Comparison of ENCODE assay signal across 15 cellular contexts in the genomic region with DNA sequence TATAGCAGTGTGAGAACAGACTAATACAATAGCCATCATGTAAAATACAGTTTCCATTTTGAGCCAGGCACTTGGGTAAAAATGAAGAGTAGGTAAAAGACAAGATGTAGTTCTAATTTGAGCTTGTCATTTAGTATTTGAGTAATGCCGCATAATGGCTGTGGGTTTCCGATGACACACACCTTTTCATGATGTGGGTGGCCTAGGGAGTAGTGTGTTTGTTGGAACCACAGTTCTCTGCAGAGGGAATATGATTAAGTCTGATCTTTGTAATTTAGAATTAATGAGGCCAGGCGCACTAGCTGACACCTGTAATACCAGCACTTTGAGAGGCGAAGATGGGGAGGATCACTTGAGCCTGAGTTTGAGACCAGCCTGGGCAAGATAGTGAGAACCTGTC.
DNase-seq lines count a peak whose midpoint lies in the region; ATAC-seq, FAIRE-seq and TF ChIP-seq lines count a peak whose summit lies in the region.
"Had no signal": no experiment of that assay in that cellular context is flagged by ENCODE, and none has a peak within 500 bp of the region (broad histone marks: within the 10 kb centered on the region; RNA-seq: fewer than 3 reads in every experiment).

No MANE protein-coding gene starts in this region.

- no peaks in the 10 kb centered on the region for H3K9me1 ChIP-seq in endothelial cell of umbilical vein (replicated peaks; ENCODE audit: control insufficient read depth, extremely low read depth, insufficient read depth, low read length)

- H4K20me1 ChIP-seq in endothelial cell of umbilical vein (replicated peaks; ENCODE audit: control insufficient read depth, extremely low read depth, insufficient read depth, low read length) = no peaks in the 10 kb centered on the region

- no peaks in the 10 kb centered on the region for H3K36me3 ChIP-seq in SJSA1
- H3K36me3 ChIP-seq in endothelial cell of umbilical vein (ENCODE audit: control insufficient read depth in 2 of 2, extremely low read depth in 1 of 2, insufficient read depth in 2 of 2, low read length in 2 of 2) = no peaks in the 10 kb centered on the region
- H3K36me3 ChIP-seq: right atrium auricular region had no signal

- peaks cover 65% of the 10 kb centered on the region for H3K79me2 ChIP-seq in endothelial cell of umbilical vein (ENCODE audit: control insufficient read depth, insufficient read depth, low read length)

- peak overlapping the region; percentile 97 for H3K4me2 ChIP-seq in endothelial cell of umbilical vein (ENCODE audit: insufficient read depth, low read length)

- dilution Hi-C loops in endothelial cell of umbilical vein (cut with MboI; ENCODE audit: extremely low pct_ligation_motif_present, low sequenced_read_pairs) = no loop called here

- H2AFZ ChIP-seq in endothelial cell of umbilical vein (ENCODE audit: low read depth, low read length) = no peak overlapping the region

- intact Hi-C loops in endothelial cell of umbilical vein (cut with micrococcal nuclease) = loop anchor here (10.0 kb wide), 1 partner anchor 129 kb away; no protein-coding TSS in a partner anchor

- POLR2A ChIA-PET in endothelial cell of umbilical vein (lab: Charles Lee) = interaction anchor here (0.6 kb wide), 1 partner anchor 280 kb away, joined by 4 read pairs; no protein-coding TSS in a partner anchor

- DNase-seq in activated CD4-positive, alpha-beta T cell treated with anti-CD3 and anti-CD28 coated beads, Interleukin-2, amount 50 U/mL, for 4 hours = peak; percentile 3 to 5
- DNase-seq in activated CD4-positive, alpha-beta T cell treated with anti-CD3 and anti-CD28 coated beads for 1 hour = no peak
- peak; percentile 46 to 47 for DNase-seq in SJSA1 (ENCODE audit: low read depth in 1 of 2, low spot score in 2 of 2)
- DNase-seq in endothelial cell of umbilical vein (ENCODE audit: low read depth, low spot score) = no peak
- DNase-seq in stimulated activated CD4-positive, alpha-beta T cell treated with anti-CD3 and anti-CD28 coated beads, Interleukin-2, amount 100 ng/mL, for 48 hours = peak; percentile 19 to 20
- no peak for DNase-seq in AG20443 (ENCODE audit: low spot score)
- no peak for DNase-seq in NCI-H2171 treated with DMSO at 0.1 percent for 48 hours (lab: John Stamatoyannopoulos, UW)
- DNase-seq: natural killer cell, NCI-H1694 treated with DMSO at 0.1 percent for 48 hours, NCI-H526 treated with DMSO at 0.1 percent for 48 hours, substantia nigra had no signal

- no TSS peak for BruUV-seq in endothelial cell of umbilical vein (replicated peaks; lab: Mats Ljungman, UMichigan)

- peaks cover 34% of the 10 kb centered on the region for H3K4me1 ChIP-seq in SJSA1 (replicated peaks)
- H3K4me1 ChIP-seq in endothelial cell of umbilical vein (ENCODE audit: control insufficient read depth, extremely low read depth, insufficient read depth, low read length) = peaks cover 18% of the 10 kb centered on the region

- ATAC-seq in GM21737 (IDR thresholded peaks at IDR 0.05; ENCODE audit: unreplicated experiment) = no peak
- ATAC-seq: natural killer cell, Panc1 had no signal

- H3K27ac ChIP-seq in SJSA1 (peak overlapping the region; percentile 70), endothelial cell of umbilical vein (ENCODE audit: insufficient read depth, low read depth, low read length) (peak overlapping the region; percentile 97)
- H3K27ac ChIP-seq: right atrium auricular region had no signal

- H3K9ac ChIP-seq in endothelial cell of umbilical vein (replicated peaks; ENCODE audit: extremely low read depth, insufficient read depth, low read length) = no peak overlapping the region

- CTCF ChIA-PET in endothelial cell of umbilical vein (lab: Charles Lee) = interaction anchor here (1.2 to 1.9 kb wide), 3 partner anchors 16 to 216 kb away, joined by 5 to 11 read pairs (median 7); no protein-coding TSS in a partner anchor

- TF ChIP-seq CTCF in endothelial cell of umbilical vein (IDR thresholded peaks at IDR 0.05; ENCODE audit: extremely low read depth in 1 of 2, insufficient read depth in 1 of 2, low read depth in 1 of 2, low read length in 2 of 2) = no peak

- H3K9me3 ChIP-seq in SJSA1 (replicated peaks) (no peaks in the 10 kb centered on the region), endothelial cell of umbilical vein (replicated peaks; ENCODE audit: control insufficient read depth, insufficient read depth, low read length) (no peaks in the 10 kb centered on the region)
- H3K9me3 ChIP-seq: right atrium auricular region had no signal

- no peak for TF ChIP-seq POLR2A in endothelial cell of umbilical vein (IDR thresholded peaks at IDR 0.05; ENCODE audit: low read depth, low read length)

- H3K27me3 ChIP-seq in SJSA1 (replicated peaks) (no peaks in the 10 kb centered on the region), endothelial cell of umbilical vein (ENCODE audit: control insufficient read depth in 2 of 2, insufficient read depth in 2 of 2, low read length in 2 of 2) (no peaks in the 10 kb centered on the region)
- H3K27me3 ChIP-seq: right atrium auricular region had no signal

- H3K4me3 ChIP-seq in SJSA1 = no peak overlapping the region
- H3K4me3 ChIP-seq in endothelial cell of umbilical vein (replicated peaks in 1 of 3; ENCODE audit: insufficient read depth in 1 of 3, low read depth in 1 of 3, low read length in 3 of 3) = no peak overlapping the region
- H3K4me3 ChIP-seq: right atrium auricular region had no signal

- no peak for FAIRE-seq in endothelial cell of umbilical vein (lab: Jason Lieb, UNC)
- FAIRE-seq: colon had no signal

TF ChIP-seq in endothelial cell of umbilical vein, 7 proteins besides CTCF, POLR2A, EP300 and RAD21:
- no peak for TF ChIP-seq JUN (IDR thresholded peaks at IDR 0.05; ENCODE audit: borderline replicate concordance, insufficient read depth, insufficient read length, low read depth)
- no peak for TF ChIP-seq FOS (IDR thresholded peaks at IDR 0.05; ENCODE audit: borderline replicate concordance, insufficient read depth, low read length)
- TF ChIP-seq POLR2AphosphoS5 (IDR thresholded peaks at IDR 0.05; ENCODE audit: insufficient read depth, low read depth, low read length) = no peak
- TF ChIP-seq, protein P1, sequence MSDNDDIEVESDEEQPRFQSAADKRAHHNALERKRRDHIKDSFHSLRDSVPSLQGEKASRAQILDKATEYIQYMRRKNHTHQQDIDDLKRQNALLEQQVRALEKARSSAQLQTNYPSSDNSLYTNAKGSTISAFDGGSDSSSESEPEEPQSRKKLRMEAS (IDR thresholded peaks at IDR 0.05; ENCODE audit: insufficient read depth, insufficient read length) = no peak
- TF ChIP-seq MYC (IDR thresholded peaks at IDR 0.05; ENCODE audit: low read depth, low read length) = no peak
- no peak for TF ChIP-seq EZH2 (IDR thresholded peaks at IDR 0.05; ENCODE audit: borderline replicate concordance, low read depth, low read length, severe bottlenecking)
- no peak for TF ChIP-seq GATA2 (IDR thresholded peaks at IDR 0.05; ENCODE audit: insufficient read depth, insufficient read length, low read depth, low read length)
TF ChIP-seq in endothelial cell of umbilical vein: peak in this region for 0.

Comparison
In these comparisons a context has a peak if more than half of its experiments do, and no peak if none do; other contexts are left out.
1. DNase-seq: peak in activated CD4-positive, alpha-beta T cell treated with anti-CD3 and anti-CD28 coated beads, Interleukin-2, amount 50 U/mL, for 4 hours (2 of 2), SJSA1 (2 of 2) and stimulated activated CD4-positive, alpha-beta T cell treated with anti-CD3 and anti-CD28 coated beads, Interleukin-2, amount 100 ng/mL, for 48 hours (2 of 2); none in activated CD4-positive, alpha-beta T cell treated with anti-CD3 and anti-CD28 coated beads for 1 hour (single experiment), endothelial cell of umbilical vein (single experiment), AG20443 (single experiment) and NCI-H2171 treated with DMSO at 0.1 percent for 48 hours (single experiment).